20 cellular contexts compared by ENCODE assay signal in genomic region chr22:40588726-40589125, GRCh38. TPM values are rescaled to one million over a fixed set of nuclear protein-coding genes. Genes with fewer than 3 reads are reported as not detected.
DNase-seq lines count a peak whose midpoint lies in the region; ATAC-seq, FAIRE-seq and TF ChIP-seq lines count a peak whose summit lies in the region.
"Had no signal": no experiment of that assay in that cellular context is flagged by ENCODE, and none has a peak within 500 bp of the region (broad histone marks: within the 10 kb centered on the region; RNA-seq: fewer than 3 reads in every experiment).

No MANE protein-coding gene starts in this region.

- TF ChIP-seq POLR2A in A549 (IDR thresholded peaks at IDR 0.05; ENCODE audit: low read length) (no peak), NB4 (IDR thresholded peaks at IDR 0.05; ENCODE audit: extremely low read depth, insufficient read length) (no peak)

- no TSS peak for BruUV-seq in mammary epithelial cell (replicated peaks; lab: Mats Ljungman, UMichigan)

- H2AFZ ChIP-seq in mammary epithelial cell (ENCODE audit: low read depth, low read length) (no peak overlapping the region), keratinocyte (ENCODE audit: control insufficient read depth, low read length) (no peak overlapping the region)

- H3K9ac ChIP-seq in mammary epithelial cell (ENCODE audit: insufficient read depth, low read length) (peak overlapping the region; percentile 4), keratinocyte (ENCODE audit: control insufficient read depth, extremely low read depth, insufficient read depth, low read length) (no peak overlapping the region)

- 79% methylated on average over 7 of the region's 7 CpGs for WGBS in A549 (ENCODE audit: missing lambda C conversion rate)
- WGBS in mammary epithelial cell (ENCODE audit: low coverage, missing lambda C conversion rate) = 74% methylated on average over 7 of the region's 7 CpGs
- WGBS in right cardiac atrium = 96% methylated on average over 7 of the region's 7 CpGs

- H3K9me1 ChIP-seq in keratinocyte (ENCODE audit: control insufficient read depth, extremely low read depth, insufficient read depth, low read length) = peaks cover 3% of the 10 kb centered on the region

- peak overlapping the region; percentile 60 for H3K4me2 ChIP-seq in A549
- no peak overlapping the region for H3K4me2 ChIP-seq in mammary epithelial cell (ENCODE audit: insufficient read depth, low read depth, low read length)
- H3K4me2 ChIP-seq in keratinocyte (ENCODE audit: control insufficient read depth, extremely low read depth, insufficient read depth, low read depth, low read length) = no peak overlapping the region

- no peaks in the 10 kb centered on the region for H3K27me3 ChIP-seq in mammary epithelial cell (ENCODE audit: insufficient read depth, low read length)
- H3K27me3 ChIP-seq in keratinocyte (ENCODE audit: control insufficient read depth, extremely low read depth, insufficient read depth, low read length) = no peaks in the 10 kb centered on the region
- H3K27me3 ChIP-seq in right cardiac atrium (ENCODE audit: control insufficient read depth, insufficient read depth) = no peaks in the 10 kb centered on the region
- H3K27me3 ChIP-seq: heart right ventricle had no signal

- ATAC-seq in A549 = peak in 1 of 2 experiments; percentile 70; a peak in 3 of 6 replicates
- no peak for ATAC-seq in right cardiac atrium
- no peak for ATAC-seq in left ventricle myocardium superior
- ATAC-seq: activated CD4-positive, alpha-beta T cell treated with anti-CD3 and anti-CD28 coated beads for 36 hours; heart right ventricle; left colon; naive thymus-derived CD4-positive, alpha-beta T cell; T-helper 17 cell had no signal

- peaks cover 64% of the 10 kb centered on the region for H3K4me1 ChIP-seq in A549
- H3K4me1 ChIP-seq in mammary epithelial cell (ENCODE audit: insufficient read depth, low read length) = peaks cover 21% of the 10 kb centered on the region
- peaks cover 37% of the 10 kb centered on the region for H3K4me1 ChIP-seq in keratinocyte (ENCODE audit: control insufficient read depth, extremely low read depth, insufficient read depth, low read length)
- H3K4me1 ChIP-seq in right cardiac atrium (ENCODE audit: control insufficient read depth, insufficient read depth, low read length) = no peaks in the 10 kb centered on the region

- no peak overlapping the region for H3K4me3 ChIP-seq in A549
- H3K4me3 ChIP-seq in NB4 (ENCODE audit: low read depth, low read length) = no peak overlapping the region
- H3K4me3 ChIP-seq in mammary epithelial cell (replicated peaks in 1 of 3; ENCODE audit: insufficient read depth in 1 of 3, low read depth in 2 of 3, low read length in 3 of 3) = no peak overlapping the region
- no peak overlapping the region for H3K4me3 ChIP-seq in keratinocyte (ENCODE audit: control insufficient read depth in 2 of 3, extremely low read depth in 1 of 3, insufficient read depth in 2 of 3, low read depth in 1 of 3, low read length in 3 of 3)
- no peak overlapping the region for H3K4me3 ChIP-seq in right cardiac atrium (ENCODE audit: low read length)
- H3K4me3 ChIP-seq: heart right ventricle, psoas muscle had no signal

- H3K36me3 ChIP-seq in mammary epithelial cell (ENCODE audit: insufficient read depth, low read length) (no peaks in the 10 kb centered on the region), keratinocyte (ENCODE audit: control insufficient read depth in 2 of 2, extremely low read depth in 1 of 2, insufficient read depth in 2 of 2, low read length in 2 of 2) (peaks cover 5 to 11% of the 10 kb centered on the region in 2 experiments)

- intact Hi-C loops in mammary epithelial cell (cut with micrococcal nuclease) (no loop called here), right cardiac atrium (cut with DNase I) (no loop called here), left ventricle myocardium superior (cut with micrococcal nuclease) (no loop called here)

- TF ChIP-seq EP300 in A549 (IDR thresholded peaks at IDR 0.05) = no peak

- TF ChIP-seq RAD21 in A549 (conservative IDR thresholded peaks at IDR 0.05 in 1 of 2, IDR thresholded peaks at IDR 0.05 in 1 of 2) = no peak

- no peak for FAIRE-seq in A549 (lab: Jason Lieb, UNC)
- peak; percentile 73 for FAIRE-seq in keratinocyte (lab: Jason Lieb, UNC)
- FAIRE-seq: A204.1 had no signal

- H3K79me2 ChIP-seq in mammary epithelial cell (ENCODE audit: insufficient read depth, low read length) = peaks cover 81% of the 10 kb centered on the region
- H3K79me2 ChIP-seq in keratinocyte (ENCODE audit: control insufficient read depth, insufficient read depth, low read length) = peaks cover 82% of the 10 kb centered on the region

- CTCF ChIA-PET in A549 (lab: Yijun Ruan, JAX) (interaction anchor here (0.6 kb wide), 1 partner anchor 369 kb away, joined by 3 read pairs; no protein-coding TSS in a partner anchor), mammary epithelial cell (lab: Charles Lee; ENCODE audit: low non-redundant PET) (no interaction called here)

- H3K27ac ChIP-seq in A549 (peak overlapping the region; percentile 32 to 33; a peak in 4 of 6 replicates), mammary epithelial cell (ENCODE audit: insufficient read depth, low read depth, low read length) (no peak overlapping the region), keratinocyte (ENCODE audit: control insufficient read depth, insufficient read depth, low read length) (no peak overlapping the region), right cardiac atrium (ENCODE audit: low read length) (no peak overlapping the region)
- H3K27ac ChIP-seq: heart right ventricle, psoas muscle had no signal

- H4K20me1 ChIP-seq in mammary epithelial cell (ENCODE audit: insufficient read depth, low read length) (no peaks in the 10 kb centered on the region), keratinocyte (ENCODE audit: control insufficient read depth, extremely low read depth, insufficient read depth, low read length) (no peaks in the 10 kb centered on the region)

- POLR2A ChIA-PET in A549 (lab: Yijun Ruan, JAX) = interaction anchor here (0.5 kb wide), 1 partner anchor 89 kb away, joined by 3 read pairs; no protein-coding TSS in a partner anchor

- dilution Hi-C loops in mammary epithelial cell (cut with HindIII; ENCODE audit: low sequenced_read_pairs) (no loop called here), keratinocyte (cut with MboI; ENCODE audit: extremely low pct_ligation_motif_present, low sequenced_read_pairs) (no loop called here)

- in situ Hi-C loops in mammary epithelial cell (cut with MboI; ENCODE audit: low sequenced_read_pairs in 2 of 2) = no loop called here

- H3K9me3 ChIP-seq in A549 = no peaks in the 10 kb centered on the region; the same call in 2 of the 3 replicates
- H3K9me3 ChIP-seq in mammary epithelial cell (replicated peaks; ENCODE audit: insufficient read depth, low read length) = no peaks in the 10 kb centered on the region
- H3K9me3 ChIP-seq in keratinocyte (ENCODE audit: control insufficient read depth, low read depth, low read length) = no peaks in the 10 kb centered on the region
- no peaks in the 10 kb centered on the region for H3K9me3 ChIP-seq in right cardiac atrium (ENCODE audit: control insufficient read depth, low read length)
- H3K9me3 ChIP-seq: heart right ventricle, psoas muscle had no signal

- TF ChIP-seq CTCF in A549 (IDR thresholded peaks at IDR 0.05) (no peak), NB4 (IDR thresholded peaks at IDR 0.05; ENCODE audit: low read depth, low read length) (no peak), mammary epithelial cell (conservative IDR thresholded peaks at IDR 0.05 in 1 of 2, IDR thresholded peaks at IDR 0.05 in 1 of 2; ENCODE audit: extremely low read depth in 1 of 2, insufficient read depth in 1 of 2, low read depth in 1 of 2, low read length in 2 of 2) (no peak), keratinocyte (optimal IDR thresholded peaks at IDR 0.05 in 1 of 3, IDR thresholded peaks at IDR 0.05 in 1 of 3, conservative IDR thresholded peaks at IDR 0.05 in 1 of 3; ENCODE audit: extremely low read depth in 1 of 3, insufficient read depth in 2 of 3, low read length in 3 of 3) (no peak)

- DNase-seq in A549 (ENCODE audit: low read depth in 1 of 2, low spot score in 1 of 2) (peak in 1 of 2 experiments; percentile 38), NB4 (ENCODE audit: low read depth) (peak; percentile 48), mammary epithelial cell (peak; percentile 65), keratinocyte (ENCODE audit: low read depth, low spot score) (no peak), right cardiac atrium (no peak), iPS-NIHi11 (ENCODE audit: low spot score) (no peak), NAMALWA (ENCODE audit: low spot score) (no peak), left ventricle myocardium superior (no peak)
- DNase-seq: activated CD4-positive, alpha-beta T cell treated with anti-CD3 and anti-CD28 coated beads for 36 hours; central memory CD4-positive, alpha-beta T cell; endodermal cell; GF-D8; heart right ventricle; left colon; naive thymus-derived CD4-positive, alpha-beta T cell; NCI-H2107; NCI-H82; psoas muscle; T-helper 17 cell had no signal

TF ChIP-seq in A549, 52 proteins besides CTCF, POLR2A, EP300 and RAD21:
- TF ChIP-seq CEBPB (IDR thresholded peaks at IDR 0.05) (peak; percentile 67 to 89), MYC (IDR thresholded peaks at IDR 0.05; ENCODE audit: borderline replicate concordance, low read length) (no peak)
TF ChIP-seq in A549: peak in this region for 1.

RNA-seq across cellular contexts. Expression of gene MRTFA, which starts 47.8 kb away (rescaled TPM):
- 6.8 and 12.8 TPM in 2 replicates for polyA plus RNA-seq in A549 (2011; rRNA removed)
- 10.8 and 13.9 TPM in 2 replicates for polyA plus RNA-seq in A549 (2012; cell fraction: cytosol; rRNA removed)
- 42.4 and 49.9 TPM in 2 replicates for polyA plus RNA-seq in A549 (2012; cell fraction: nucleus; rRNA removed)
- polyA plus RNA-seq in A549 (2017; fragmentation: RNase III; extraction: RNeasy Plus Mini Kit Qiagen cat#74134 plus additional on column Dnase treatment) = 41.6 to 48.5 TPM (median 48.3 TPM) in 3 replicates
- polyA minus RNA-seq in A549 (2011; rRNA and poly(A)+ RNA removed) = 52.3 and 59.4 TPM in 2 replicates
- total RNA-seq in mammary epithelial cell = 10 to 100 TPM; 51.0 to 75.7 TPM
- polyA plus RNA-seq in mammary epithelial cell = 8.3 TPM
- 137 TPM for polyA minus RNA-seq in mammary epithelial cell
- polyA plus RNA-seq in keratinocyte = 5.6 to 14.3 TPM (median 6.5 TPM) in 3 replicates
- polyA plus RNA-seq in keratinocyte (2011; ENCODE audit: low read depth) = 8.2 TPM
- 4.9 and 10.8 TPM in 2 replicates for polyA plus RNA-seq in keratinocyte (2011; cell fraction: cytosol; rRNA removed)
- polyA plus RNA-seq in keratinocyte (2011; cell fraction: nucleus; rRNA removed) = 33.6 and 38.9 TPM in 2 replicates
- 22.3 and 39.1 TPM in 2 replicates for polyA plus RNA-seq in keratinocyte (2012; ENCODE audit: low replicate concordance)
- 28.4 to 116 TPM (median 38.1 TPM) in 3 replicates for polyA minus RNA-seq in keratinocyte
- 52.6 TPM for polyA minus RNA-seq in keratinocyte (2011; cell fraction: cytosol; rRNA and poly(A)+ RNA removed)
- polyA minus RNA-seq in keratinocyte (2011; cell fraction: nucleus; rRNA and poly(A)+ RNA removed) = 49.2 and 94.8 TPM in 2 replicates
- 10 to 100 TPM; 29.3 to 40.2 (median 31.8) TPM for total RNA-seq in right cardiac atrium
- polyA plus RNA-seq in right cardiac atrium = 22.2 TPM
- 32.5 TPM for total RNA-seq in left ventricle myocardium superior

Comparison
In these comparisons a context has a peak if more than half of its experiments do, and no peak if none do; other contexts are left out.
1. DNase-seq: peak in NB4 (single experiment) and mammary epithelial cell (single experiment); none in keratinocyte (single experiment), right cardiac atrium (0 of 3), iPS-NIHi11 (single experiment), NAMALWA (single experiment) and left ventricle myocardium superior (single experiment).
2. H3K27ac ChIP-seq: peak in A549 (2 of 2); none in mammary epithelial cell (single experiment), keratinocyte (single experiment) and right cardiac atrium (single experiment).